Comparison of ENCODE assay signal across 8 cellular contexts in the genomic region with DNA sequence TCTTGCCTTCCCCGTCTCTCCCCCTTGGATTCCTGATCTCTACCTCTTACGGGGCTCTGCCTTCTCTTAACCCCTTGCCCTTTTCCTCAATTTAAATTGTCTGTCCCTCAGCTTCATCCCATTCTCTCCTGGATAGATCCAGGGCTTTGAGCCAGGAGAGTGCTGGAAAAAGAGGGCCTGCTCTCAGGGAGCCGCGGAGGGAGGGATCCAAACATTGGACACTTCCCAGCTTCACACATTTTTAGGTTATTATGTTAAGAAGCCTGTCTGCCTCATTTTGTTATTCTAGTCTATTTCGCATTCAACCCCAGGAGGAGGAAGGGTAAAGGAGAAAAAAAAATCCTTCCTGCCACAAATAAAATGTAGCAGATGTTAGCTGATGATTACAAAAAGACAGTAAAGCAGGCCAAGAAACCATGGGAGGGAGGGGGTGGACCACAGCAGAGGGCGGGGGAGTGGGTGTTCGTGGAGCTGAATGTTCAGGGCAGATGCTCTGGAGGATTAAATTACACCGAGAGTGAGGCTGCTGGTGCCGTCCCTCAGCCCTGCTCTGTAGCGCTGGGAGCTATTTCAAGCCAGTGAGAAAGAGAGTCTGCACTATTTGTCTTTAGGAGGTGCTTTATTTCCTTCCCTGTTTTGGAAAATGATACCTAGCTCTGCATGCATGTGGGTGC.
DNase-seq lines count a peak whose midpoint lies in the region; ATAC-seq lines count a peak whose summit lies in the region.

No MANE protein-coding gene starts in this region.

- in situ Hi-C loops in ACHN (cut with HindIII; ENCODE audit: low pct_ligation_motif_present, low pct_unique_long_range_greater_than_20kb, low sequenced_read_pairs) = no loop called here

- no peak for ATAC-seq in GM19455 (IDR thresholded peaks at IDR 0.05; ENCODE audit: unreplicated experiment)

- peak; percentile 94 for DNase-seq in GM04504 (ENCODE audit: low read depth)
- DNase-seq in NCI-H2081 treated with DMSO at 0.1 percent for 48 hours (lab: John Stamatoyannopoulos, UW) = peak; percentile 91
- DNase-seq in astrocyte of the hippocampus (ENCODE audit: low read depth, low spot score) = peak; percentile 71
- DNase-seq in iris pigment epithelial cell (ENCODE audit: low read depth) = peak; percentile 91
- DNase-seq in stromal cell of bone marrow (ENCODE audit: low read depth) = peak; percentile 93
- DNase-seq in ACHN = no peak
- DNase-seq in NK-92 treated with Interleukin-12 subunit alpha and Interleukin-12 subunit beta, amount 100 ng/mL, for 24 hours (lab: John Stamatoyannopoulos, UW) = no peak

Comparison
In these comparisons a context has a peak if more than half of its experiments do, and no peak if none do; other contexts are left out.
1. DNase-seq: peak in GM04504 (single experiment), NCI-H2081 treated with DMSO at 0.1 percent for 48 hours (single experiment), astrocyte of the hippocampus (single experiment), iris pigment epithelial cell (single experiment) and stromal cell of bone marrow (single experiment); none in ACHN (single experiment) and NK-92 treated with Interleukin-12 subunit alpha and Interleukin-12 subunit beta, amount 100 ng/mL, for 24 hours (single experiment).